10 cellular contexts compared by ENCODE assay signal in the genomic region with DNA sequence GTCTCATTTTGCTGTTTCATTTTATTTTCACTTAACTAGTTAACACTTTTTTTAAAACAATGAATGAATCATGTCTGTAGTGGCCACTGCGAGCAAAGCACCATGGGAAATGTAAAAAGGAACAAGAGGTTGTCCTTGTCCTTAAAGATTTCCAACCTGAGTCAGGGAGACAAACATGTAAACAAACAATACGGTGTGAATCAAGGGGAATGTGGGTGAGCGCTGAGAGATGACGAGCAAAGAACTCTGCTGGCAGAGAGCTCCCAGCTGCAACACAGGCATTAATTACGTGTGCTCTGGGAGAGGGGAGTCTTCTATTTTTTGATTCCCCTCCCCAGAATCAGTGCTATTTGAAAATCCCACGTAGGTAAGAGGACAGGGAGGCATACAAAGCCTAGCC.
DNase-seq lines count a peak whose midpoint lies in the region; ATAC-seq and TF ChIP-seq lines count a peak whose summit lies in the region.
"Had no signal": no experiment of that assay in that cellular context is flagged by ENCODE, and none has a peak within 500 bp of the region (broad histone marks: within the 10 kb centered on the region; RNA-seq: fewer than 3 reads in every experiment).

No MANE protein-coding gene starts in this region.

- in situ Hi-C loops in transverse colon (cut with MboI; ENCODE audit: low pct_ligation_motif_present in 1 of 4, low pct_unique_long_range_greater_than_20kb in 1 of 4, low sequenced_read_pairs in 3 of 4), result no loop called here

- intact Hi-C loops in activated CD8-positive, alpha-beta T cell treated with anti-CD3 and anti-CD28 coated beads for 36 hours (cut with micrococcal nuclease), result no loop called here
- intact Hi-C loops in transverse colon (cut with DNase I; ENCODE audit: low total_unique reads) (no loop called here), aorta (cut with DNase I) (no loop called here)

- H3K4me1 ChIP-seq in transverse colon (peaks cover 0 to 23% (median 12%) of the 10 kb centered on the region in 4 donors), foreskin keratinocyte (peaks cover 10% of the 10 kb centered on the region), aorta (ENCODE audit: control insufficient read depth in 1 of 2, insufficient read depth in 2 of 2, low read length in 2 of 2) (peaks cover 3 to 5% of the 10 kb centered on the region in 2 donors)

- no peaks in the 10 kb centered on the region for H3K27me3 ChIP-seq in transverse colon
- H3K27me3 ChIP-seq in foreskin keratinocyte, result no peaks in the 10 kb centered on the region
- no peaks in the 10 kb centered on the region for H3K27me3 ChIP-seq in aorta (ENCODE audit: control insufficient read depth in 1 of 2, insufficient read depth in 2 of 2, low read length in 1 of 2)

- H3K4me3 Mint-ChIP-seq in activated CD8-positive, alpha-beta T cell treated with anti-CD3 and anti-CD28 coated beads for 36 hours, result no peak overlapping the region
- H3K4me3 Mint-ChIP-seq in activated CD8-positive, alpha-beta T cell treated with anti-CD3 and anti-CD28 coated beads, Interleukin-2, amount 10 ng/mL, durations not matched to agents 7 days and 5 days, result no peak overlapping the region
- H3K4me3 Mint-ChIP-seq: activated naive CD4-positive, alpha-beta T cell treated with anti-CD3 and anti-CD28 coated beads, Interleukin-2, amount 50 U/mL, for 24 hours had no signal

- H3K9me3 Mint-ChIP-seq in activated CD8-positive, alpha-beta T cell treated with anti-CD3 and anti-CD28 coated beads for 36 hours, result no peaks in the 10 kb centered on the region
- no peaks in the 10 kb centered on the region for H3K9me3 Mint-ChIP-seq in activated CD8-positive, alpha-beta T cell treated with anti-CD3 and anti-CD28 coated beads, Interleukin-2, amount 10 ng/mL, durations not matched to agents 7 days and 5 days (ENCODE audit: insufficient read depth)
- H3K9me3 Mint-ChIP-seq: activated naive CD4-positive, alpha-beta T cell treated with anti-CD3 and anti-CD28 coated beads, Interleukin-2, amount 50 U/mL, for 24 hours had no signal

- H3K36me3 ChIP-seq in transverse colon (no peaks in the 10 kb centered on the region), aorta (ENCODE audit: control insufficient read depth in 1 of 2, insufficient read depth in 2 of 2, low read length in 1 of 2) (no peaks in the 10 kb centered on the region)

- POLR2A ChIA-PET in activated CD8-positive, alpha-beta T cell treated with anti-CD3 and anti-CD28 coated beads for 36 hours (lab: Charles Lee), result no interaction called here
- POLR2A ChIA-PET in activated CD8-positive, alpha-beta T cell treated with anti-CD3 and anti-CD28 coated beads, Interleukin-2, amount 10 ng/mL, durations not matched to agents 7 days and 5 days (lab: Charles Lee), result interaction anchor here (1.0 kb wide), 1 partner anchor 84 kb away, joined by 3 read pairs; the partner anchor contains the start of gene ATXN1

- H3K4me3 ChIP-seq in transverse colon (no peak overlapping the region), aorta (ENCODE audit: low read length in 2 of 2) (no peak overlapping the region)

- CTCF ChIA-PET in activated CD8-positive, alpha-beta T cell treated with anti-CD3 and anti-CD28 coated beads for 36 hours (lab: Charles Lee), result interaction anchor here (1.0 kb wide), 1 partner anchor 345 kb away, joined by 3 read pairs; no protein-coding TSS in a partner anchor
- CTCF ChIA-PET in activated CD8-positive, alpha-beta T cell treated with anti-CD3 and anti-CD28 coated beads, Interleukin-2, amount 10 ng/mL, durations not matched to agents 7 days and 5 days (lab: Charles Lee), result interaction anchor here (0.9 to 1.1 kb wide), 3 partner anchors 62 to 87 kb away, joined by 3 to 5 read pairs (median 3); no protein-coding TSS in a partner anchor

- TF ChIP-seq POLR2A in transverse colon (IDR thresholded peaks at IDR 0.05), result no peak

- ATAC-seq in activated CD8-positive, alpha-beta T cell treated with anti-CD3 and anti-CD28 coated beads for 36 hours, result no peak
- no peak for ATAC-seq in activated CD8-positive, alpha-beta T cell treated with anti-CD3 and anti-CD28 coated beads, Interleukin-2, amount 10 ng/mL, durations not matched to agents 7 days and 5 days
- no peak for ATAC-seq in foreskin keratinocyte
- no peak for ATAC-seq in aorta (ENCODE audit: low FRiP score)

- H3K27ac Mint-ChIP-seq in activated CD8-positive, alpha-beta T cell treated with anti-CD3 and anti-CD28 coated beads for 36 hours, result peak overlapping the region; percentile 77
- no peak overlapping the region for H3K27ac Mint-ChIP-seq in activated CD8-positive, alpha-beta T cell treated with anti-CD3 and anti-CD28 coated beads, Interleukin-2, amount 10 ng/mL, durations not matched to agents 7 days and 5 days
- H3K27ac Mint-ChIP-seq: activated naive CD4-positive, alpha-beta T cell treated with anti-CD3 and anti-CD28 coated beads, Interleukin-2, amount 50 U/mL, for 24 hours had no signal

- DNase-seq in activated CD8-positive, alpha-beta T cell treated with anti-CD3 and anti-CD28 coated beads for 36 hours, result no peak
- no peak for DNase-seq in activated CD8-positive, alpha-beta T cell treated with anti-CD3 and anti-CD28 coated beads, Interleukin-2, amount 10 ng/mL, durations not matched to agents 7 days and 5 days
- DNase-seq in amniotic epithelial cell (ENCODE audit: low read depth), result peak; percentile 76
- peak; percentile 50 for DNase-seq in kidney glomerular epithelial cell (lab: John Stamatoyannopoulos, UW)
- DNase-seq in transverse colon, result no peak
- no peak for DNase-seq in foreskin keratinocyte
- DNase-seq in ecto neural progenitor cell (ENCODE audit: low spot score), result no peak
- DNase-seq in aorta, result no peak
- DNase-seq: hippocampal formation had no signal

- peaks cover 38% of the 10 kb centered on the region for H3K36me3 Mint-ChIP-seq in activated CD8-positive, alpha-beta T cell treated with anti-CD3 and anti-CD28 coated beads for 36 hours (ENCODE audit: low read depth)
- H3K36me3 Mint-ChIP-seq in activated CD8-positive, alpha-beta T cell treated with anti-CD3 and anti-CD28 coated beads, Interleukin-2, amount 10 ng/mL, durations not matched to agents 7 days and 5 days (ENCODE audit: low read depth), result peaks cover 21% of the 10 kb centered on the region

- no peaks in the 10 kb centered on the region for H3K27me3 Mint-ChIP-seq in activated CD8-positive, alpha-beta T cell treated with anti-CD3 and anti-CD28 coated beads for 36 hours
- H3K27me3 Mint-ChIP-seq in activated CD8-positive, alpha-beta T cell treated with anti-CD3 and anti-CD28 coated beads, Interleukin-2, amount 10 ng/mL, durations not matched to agents 7 days and 5 days (ENCODE audit: low read depth), result no peaks in the 10 kb centered on the region
- H3K27me3 Mint-ChIP-seq: activated naive CD4-positive, alpha-beta T cell treated with anti-CD3 and anti-CD28 coated beads, Interleukin-2, amount 50 U/mL, for 24 hours had no signal

- H3K27ac ChIP-seq in transverse colon (peak overlapping the region in 3 of 4 donors; percentile 6 to 65 (median 47)), foreskin keratinocyte (no peak overlapping the region), aorta (ENCODE audit: low read depth in 1 of 2, low read length in 2 of 2) (no peak overlapping the region)

- WGBS in transverse colon (ENCODE audit: low coverage in 1 of 2), 2 donors, result 68 to 75% methylated on average over 1 to 6 of the region's 6 CpGs
- WGBS in aorta, 2 donors, result 35 to 42% methylated on average over 6 of the region's 6 CpGs

- H3K4me1 Mint-ChIP-seq in activated CD8-positive, alpha-beta T cell treated with anti-CD3 and anti-CD28 coated beads for 36 hours (ENCODE audit: low read depth), result peaks cover 70% of the 10 kb centered on the region
- peaks cover 23% of the 10 kb centered on the region for H3K4me1 Mint-ChIP-seq in activated CD8-positive, alpha-beta T cell treated with anti-CD3 and anti-CD28 coated beads, Interleukin-2, amount 10 ng/mL, durations not matched to agents 7 days and 5 days (ENCODE audit: low read depth)

- TF ChIP-seq EP300 in transverse colon (IDR thresholded peaks at IDR 0.05; ENCODE audit: low read depth), result no peak

- TF ChIP-seq CTCF in activated CD8-positive, alpha-beta T cell treated with anti-CD3 and anti-CD28 coated beads for 36 hours (IDR thresholded peaks at IDR 0.05), result no peak
- TF ChIP-seq CTCF in transverse colon (IDR thresholded peaks at IDR 0.05), result no peak
- TF ChIP-seq CTCF in foreskin keratinocyte (conservative IDR thresholded peaks at IDR 0.05), result no peak

- H3K9me3 ChIP-seq in transverse colon (no peaks in the 10 kb centered on the region), aorta (ENCODE audit: control insufficient read depth, low read length) (no peaks in the 10 kb centered on the region)

Comparison
In these comparisons a context has a peak if more than half of its experiments do, and no peak if none do; other contexts are left out.
1. DNase-seq: peak in amniotic epithelial cell (single experiment) and kidney glomerular epithelial cell (single experiment); none in activated CD8-positive, alpha-beta T cell treated with anti-CD3 and anti-CD28 coated beads for 36 hours (single experiment), activated CD8-positive, alpha-beta T cell treated with anti-CD3 and anti-CD28 coated beads, Interleukin-2, amount 10 ng/mL, durations not matched to agents 7 days and 5 days (single experiment), transverse colon (single experiment), foreskin keratinocyte (0 of 2), ecto neural progenitor cell (single experiment) and aorta (0 of 2).
2. H3K27ac ChIP-seq: peak in transverse colon (3 of 4); none in foreskin keratinocyte (single experiment) and aorta (0 of 2).